8 cellular contexts compared by ENCODE assay signal in the genomic region with DNA sequence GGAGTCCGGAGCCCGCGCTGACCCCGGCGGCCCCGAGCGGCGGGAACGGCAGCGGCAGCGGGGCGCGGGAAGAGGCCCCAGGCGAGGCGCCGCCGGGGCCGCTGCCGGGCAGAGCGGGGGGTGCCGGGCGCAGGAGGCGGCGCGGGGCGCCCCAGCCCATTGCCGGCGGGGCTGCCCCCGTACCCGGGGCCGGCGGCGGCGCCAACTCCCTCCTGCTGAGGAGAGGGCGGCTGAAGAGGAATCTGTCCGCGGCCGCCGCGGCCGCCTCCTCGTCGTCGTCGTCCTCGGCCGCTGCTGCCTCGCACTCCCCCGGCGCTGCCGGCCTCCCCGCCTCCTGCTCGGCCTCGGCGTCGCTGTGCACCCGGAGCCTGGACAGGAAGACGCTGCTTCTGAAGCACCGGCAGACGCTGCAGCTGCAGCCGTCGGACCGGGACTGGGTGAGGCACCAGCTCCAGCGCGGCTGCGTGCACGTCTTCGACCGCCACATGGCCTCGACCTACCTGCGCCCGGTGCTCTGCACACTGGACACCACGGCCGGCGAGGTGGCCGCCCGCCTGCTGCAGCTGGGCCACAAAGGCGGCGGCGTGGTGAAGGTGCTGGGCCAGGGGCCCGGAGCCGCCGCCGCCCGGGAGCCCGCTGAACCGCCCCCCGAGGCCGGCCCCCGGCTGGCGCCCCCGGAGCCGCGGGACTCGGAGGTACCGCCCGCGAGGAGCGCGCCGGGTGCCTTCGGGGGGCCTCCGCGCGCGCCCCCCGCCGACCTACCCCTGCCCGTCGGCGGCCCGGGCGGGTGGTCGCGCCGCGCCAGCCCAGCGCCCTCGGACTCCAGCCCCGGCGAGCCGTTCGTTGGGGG. TPM values are rescaled to one million over a fixed set of nuclear protein-coding genes. Genes with fewer than 3 reads are reported as not detected.
DNase-seq lines count a peak whose midpoint lies in the region; ATAC-seq lines count a peak whose summit lies in the region.

No MANE protein-coding gene starts in this region.

- DNase-seq in NCI-H2107 (lab: John Stamatoyannopoulos, UW), result peak; percentile 18
- DNase-seq in NCI-H2107 treated with DMSO at 0.1 percent for 48 hours (lab: John Stamatoyannopoulos, UW; ENCODE audit: unreplicated experiment), result no peak
- DNase-seq in NCI-H146 (lab: John Stamatoyannopoulos, UW), result peak; percentile 85
- DNase-seq in activated CD4-positive, alpha-beta T cell treated with anti-CD3 and anti-CD28 coated beads, Interleukin-2, amount 50 U/mL, for 48 hours, result peak; percentile 52 to 60
- peak; percentile 71 to 78 for DNase-seq in lung microvascular endothelial cell (ENCODE audit: low read depth in 2 of 2)
- DNase-seq in stimulated activated CD8-positive, alpha-beta memory T cell treated with anti-CD3 and anti-CD28 coated beads, Interleukin-12 subunit alpha, Interleukin-12 subunit beta, amount 100 ng/mL, for 24 hours (ENCODE audit: extremely low read depth), result peak; percentile 7

- 0% methylated on average over 123 of the region's 123 CpGs for WGBS in ectodermal cell, 2 experiments

- H3K27ac ChIP-seq in ectodermal cell (ENCODE audit: insufficient read depth, low read depth, low read length, poor library complexity, severe bottlenecking), result no peak overlapping the region

- no peaks in the 10 kb centered on the region for H3K9me3 ChIP-seq in ectodermal cell (ENCODE audit: control insufficient read depth, low read length)

- H3K4me1 ChIP-seq in ectodermal cell (ENCODE audit: control insufficient read depth, insufficient read depth, low read length), result peaks cover 24% of the 10 kb centered on the region

- ATAC-seq in HG02623 (IDR thresholded peaks at IDR 0.05; ENCODE audit: unreplicated experiment), result peak; percentile 20

- H3K27me3 ChIP-seq in ectodermal cell (ENCODE audit: control insufficient read depth, insufficient read depth, low read length, poor library complexity, severe bottlenecking), result no peaks in the 10 kb centered on the region

- peak overlapping the region; percentile 73 for H3K4me3 ChIP-seq in ectodermal cell (ENCODE audit: insufficient read depth, low read depth, low read length)

- no peaks in the 10 kb centered on the region for H3K36me3 ChIP-seq in ectodermal cell (ENCODE audit: control insufficient read depth, insufficient read depth, low read length)

RNA-seq across cellular contexts. Expression of a gene that starts 0.7 kb away (rescaled TPM):
- 19.5 TPM for polyA plus RNA-seq in ectodermal cell (2013, experiment 1 of 4)
- polyA plus RNA-seq in ectodermal cell (2013, experiment 2 of 4), result 17.7 TPM
- 13.2 TPM for polyA plus RNA-seq in ectodermal cell (2013, experiment 3 of 4)
- polyA plus RNA-seq in ectodermal cell (2013, experiment 4 of 4), result 14.7 TPM
- total RNA-seq in lung microvascular endothelial cell, result 2.6 and 3.3 TPM in 2 replicates
